Comparison of ENCODE assay signal across 2 cellular contexts in the genomic region with DNA sequence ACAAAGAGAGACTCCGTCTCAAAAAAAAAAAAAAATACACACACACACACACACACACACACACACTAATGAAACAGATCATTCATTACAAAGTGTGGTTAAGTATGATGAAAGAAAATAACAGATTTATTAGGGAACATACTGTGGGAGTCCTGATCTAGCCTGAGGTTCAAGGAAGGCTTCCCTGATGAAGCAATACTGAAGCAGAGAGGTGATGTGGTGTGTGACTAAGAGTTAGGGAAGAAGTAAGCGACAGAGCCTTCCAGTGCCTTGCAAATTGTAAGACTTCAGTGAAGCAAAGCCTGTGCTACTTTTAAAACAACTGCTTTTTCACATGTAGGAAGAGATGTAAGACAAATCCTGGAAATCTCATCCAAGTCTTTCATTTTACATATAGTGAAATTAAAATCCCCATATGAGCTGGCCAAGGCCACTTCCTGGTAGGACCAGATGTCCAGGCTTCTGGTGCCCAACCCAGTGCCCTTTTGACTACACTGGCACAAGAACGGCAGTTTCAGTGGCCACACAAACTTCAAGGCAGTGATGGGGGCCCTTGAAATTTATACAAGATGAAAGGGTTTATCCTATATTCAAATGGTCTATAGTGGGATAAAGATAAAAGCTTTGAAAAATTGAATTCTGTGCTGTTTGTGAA.
TF ChIP-seq lines count a peak whose summit lies in the region.

No MANE protein-coding gene starts in this region.

TF ChIP-seq in GM23338, 12 proteins besides CTCF, POLR2A, EP300 and RAD21 (continued from another document):
- TF ChIP-seq, protein P1, sequence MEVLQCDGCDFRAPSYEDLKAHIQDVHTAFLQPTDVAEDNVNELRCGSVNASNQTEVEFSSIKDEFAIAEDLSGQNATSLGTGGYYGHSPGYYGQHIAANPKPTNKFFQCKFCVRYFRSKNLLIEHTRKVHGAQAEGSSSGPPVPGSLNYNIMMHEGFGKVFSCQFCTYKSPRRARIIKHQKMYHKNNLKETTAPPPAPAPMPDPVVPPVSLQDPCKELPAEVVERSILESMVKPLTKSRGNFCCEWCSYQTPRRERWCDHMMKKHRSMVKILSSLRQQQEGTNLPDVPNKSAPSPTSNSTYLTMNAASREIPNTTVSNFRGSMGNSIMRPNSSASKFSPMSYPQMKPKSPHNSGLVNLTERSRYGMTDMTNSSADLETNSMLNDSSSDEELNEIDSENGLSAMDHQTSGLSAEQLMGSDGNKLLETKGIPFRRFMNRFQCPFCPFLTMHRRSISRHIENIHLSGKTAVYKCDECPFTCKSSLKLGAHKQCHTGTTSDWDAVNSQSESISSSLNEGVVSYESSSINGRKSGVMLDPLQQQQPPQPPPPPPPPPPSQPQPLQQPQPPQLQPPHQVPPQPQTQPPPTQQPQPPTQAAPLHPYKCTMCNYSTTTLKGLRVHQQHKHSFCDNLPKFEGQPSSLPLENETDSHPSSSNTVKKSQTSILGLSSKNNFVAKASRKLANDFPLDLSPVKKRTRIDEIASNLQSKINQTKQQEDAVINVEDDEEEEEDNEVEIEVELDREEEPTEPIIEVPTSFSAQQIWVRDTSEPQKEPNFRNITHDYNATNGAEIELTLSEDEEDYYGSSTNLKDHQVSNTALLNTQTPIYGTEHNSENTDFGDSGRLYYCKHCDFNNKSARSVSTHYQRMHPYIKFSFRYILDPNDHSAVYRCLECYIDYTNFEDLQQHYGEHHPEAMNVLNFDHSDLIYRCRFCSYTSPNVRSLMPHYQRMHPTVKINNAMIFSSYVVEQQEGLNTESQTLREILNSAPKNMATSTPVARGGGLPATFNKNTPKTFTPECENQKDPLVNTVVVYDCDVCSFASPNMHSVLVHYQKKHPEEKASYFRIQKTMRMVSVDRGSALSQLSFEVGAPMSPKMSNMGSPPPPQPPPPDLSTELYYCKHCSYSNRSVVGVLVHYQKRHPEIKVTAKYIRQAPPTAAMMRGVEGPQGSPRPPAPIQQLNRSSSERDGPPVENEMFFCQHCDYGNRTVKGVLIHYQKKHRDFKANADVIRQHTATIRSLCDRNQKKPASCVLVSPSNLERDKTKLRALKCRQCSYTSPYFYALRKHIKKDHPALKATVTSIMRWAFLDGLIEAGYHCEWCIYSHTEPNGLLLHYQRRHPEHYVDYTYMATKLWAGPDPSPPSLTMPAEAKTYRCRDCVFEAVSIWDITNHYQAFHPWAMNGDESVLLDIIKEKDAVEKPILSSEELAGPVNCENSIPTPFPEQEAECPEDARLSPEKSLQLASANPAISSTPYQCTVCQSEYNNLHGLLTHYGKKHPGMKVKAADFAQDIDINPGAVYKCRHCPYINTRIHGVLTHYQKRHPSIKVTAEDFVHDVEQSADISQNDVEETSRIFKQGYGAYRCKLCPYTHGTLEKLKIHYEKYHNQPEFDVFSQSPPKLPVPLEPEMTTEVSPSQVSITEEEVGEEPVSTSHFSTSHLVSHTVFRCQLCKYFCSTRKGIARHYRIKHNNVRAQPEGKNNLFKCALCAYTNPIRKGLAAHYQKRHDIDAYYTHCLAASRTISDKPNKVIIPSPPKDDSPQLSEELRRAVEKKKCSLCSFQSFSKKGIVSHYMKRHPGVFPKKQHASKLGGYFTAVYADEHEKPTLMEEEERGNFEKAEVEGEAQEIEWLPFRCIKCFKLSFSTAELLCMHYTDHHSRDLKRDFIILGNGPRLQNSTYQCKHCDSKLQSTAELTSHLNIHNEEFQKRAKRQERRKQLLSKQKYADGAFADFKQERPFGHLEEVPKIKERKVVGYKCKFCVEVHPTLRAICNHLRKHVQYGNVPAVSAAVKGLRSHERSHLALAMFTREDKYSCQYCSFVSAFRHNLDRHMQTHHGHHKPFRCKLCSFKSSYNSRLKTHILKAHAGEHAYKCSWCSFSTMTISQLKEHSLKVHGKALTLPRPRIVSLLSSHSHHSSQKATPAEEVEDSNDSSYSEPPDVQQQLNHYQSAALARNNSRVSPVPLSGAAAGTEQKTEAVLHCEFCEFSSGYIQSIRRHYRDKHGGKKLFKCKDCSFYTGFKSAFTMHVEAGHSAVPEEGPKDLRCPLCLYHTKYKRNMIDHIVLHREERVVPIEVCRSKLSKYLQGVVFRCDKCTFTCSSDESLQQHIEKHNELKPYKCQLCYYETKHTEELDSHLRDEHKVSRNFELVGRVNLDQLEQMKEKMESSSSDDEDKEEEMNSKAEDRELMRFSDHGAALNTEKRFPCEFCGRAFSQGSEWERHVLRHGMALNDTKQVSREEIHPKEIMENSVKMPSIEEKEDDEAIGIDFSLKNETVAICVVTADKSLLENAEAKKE (CRISPR knock-in tag; IDR thresholded peaks at IDR 0.05), result no peak
- TF ChIP-seq, protein P2, sequence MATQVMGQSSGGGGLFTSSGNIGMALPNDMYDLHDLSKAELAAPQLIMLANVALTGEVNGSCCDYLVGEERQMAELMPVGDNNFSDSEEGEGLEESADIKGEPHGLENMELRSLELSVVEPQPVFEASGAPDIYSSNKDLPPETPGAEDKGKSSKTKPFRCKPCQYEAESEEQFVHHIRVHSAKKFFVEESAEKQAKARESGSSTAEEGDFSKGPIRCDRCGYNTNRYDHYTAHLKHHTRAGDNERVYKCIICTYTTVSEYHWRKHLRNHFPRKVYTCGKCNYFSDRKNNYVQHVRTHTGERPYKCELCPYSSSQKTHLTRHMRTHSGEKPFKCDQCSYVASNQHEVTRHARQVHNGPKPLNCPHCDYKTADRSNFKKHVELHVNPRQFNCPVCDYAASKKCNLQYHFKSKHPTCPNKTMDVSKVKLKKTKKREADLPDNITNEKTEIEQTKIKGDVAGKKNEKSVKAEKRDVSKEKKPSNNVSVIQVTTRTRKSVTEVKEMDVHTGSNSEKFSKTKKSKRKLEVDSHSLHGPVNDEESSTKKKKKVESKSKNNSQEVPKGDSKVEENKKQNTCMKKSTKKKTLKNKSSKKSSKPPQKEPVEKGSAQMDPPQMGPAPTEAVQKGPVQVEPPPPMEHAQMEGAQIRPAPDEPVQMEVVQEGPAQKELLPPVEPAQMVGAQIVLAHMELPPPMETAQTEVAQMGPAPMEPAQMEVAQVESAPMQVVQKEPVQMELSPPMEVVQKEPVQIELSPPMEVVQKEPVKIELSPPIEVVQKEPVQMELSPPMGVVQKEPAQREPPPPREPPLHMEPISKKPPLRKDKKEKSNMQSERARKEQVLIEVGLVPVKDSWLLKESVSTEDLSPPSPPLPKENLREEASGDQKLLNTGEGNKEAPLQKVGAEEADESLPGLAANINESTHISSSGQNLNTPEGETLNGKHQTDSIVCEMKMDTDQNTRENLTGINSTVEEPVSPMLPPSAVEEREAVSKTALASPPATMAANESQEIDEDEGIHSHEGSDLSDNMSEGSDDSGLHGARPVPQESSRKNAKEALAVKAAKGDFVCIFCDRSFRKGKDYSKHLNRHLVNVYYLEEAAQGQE (IDR thresholded peaks at IDR 0.05; ENCODE audit: unreplicated experiment), result no peak
- TF ChIP-seq CREB1 (CRISPR knock-in tag; IDR thresholded peaks at IDR 0.05; ENCODE audit: low read depth) (no peak), STAT1 (IDR thresholded peaks at IDR 0.05; ENCODE audit: unreplicated experiment) (no peak), EZH2phosphoT487 (IDR thresholded peaks at IDR 0.05; ENCODE audit: unreplicated experiment) (no peak), EZH2 (IDR thresholded peaks at IDR 0.05; ENCODE audit: low read depth, unreplicated experiment) (no peak)
- TF ChIP-seq, protein P3, sequence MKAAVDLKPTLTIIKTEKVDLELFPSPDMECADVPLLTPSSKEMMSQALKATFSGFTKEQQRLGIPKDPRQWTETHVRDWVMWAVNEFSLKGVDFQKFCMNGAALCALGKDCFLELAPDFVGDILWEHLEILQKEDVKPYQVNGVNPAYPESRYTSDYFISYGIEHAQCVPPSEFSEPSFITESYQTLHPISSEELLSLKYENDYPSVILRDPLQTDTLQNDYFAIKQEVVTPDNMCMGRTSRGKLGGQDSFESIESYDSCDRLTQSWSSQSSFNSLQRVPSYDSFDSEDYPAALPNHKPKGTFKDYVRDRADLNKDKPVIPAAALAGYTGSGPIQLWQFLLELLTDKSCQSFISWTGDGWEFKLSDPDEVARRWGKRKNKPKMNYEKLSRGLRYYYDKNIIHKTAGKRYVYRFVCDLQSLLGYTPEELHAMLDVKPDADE (IDR thresholded peaks at IDR 0.05), result no peak

TF ChIP-seq in WTC11, 78 proteins besides CTCF, POLR2A, EP300 and RAD21 (continued from another document):
- TF ChIP-seq, protein P4, sequence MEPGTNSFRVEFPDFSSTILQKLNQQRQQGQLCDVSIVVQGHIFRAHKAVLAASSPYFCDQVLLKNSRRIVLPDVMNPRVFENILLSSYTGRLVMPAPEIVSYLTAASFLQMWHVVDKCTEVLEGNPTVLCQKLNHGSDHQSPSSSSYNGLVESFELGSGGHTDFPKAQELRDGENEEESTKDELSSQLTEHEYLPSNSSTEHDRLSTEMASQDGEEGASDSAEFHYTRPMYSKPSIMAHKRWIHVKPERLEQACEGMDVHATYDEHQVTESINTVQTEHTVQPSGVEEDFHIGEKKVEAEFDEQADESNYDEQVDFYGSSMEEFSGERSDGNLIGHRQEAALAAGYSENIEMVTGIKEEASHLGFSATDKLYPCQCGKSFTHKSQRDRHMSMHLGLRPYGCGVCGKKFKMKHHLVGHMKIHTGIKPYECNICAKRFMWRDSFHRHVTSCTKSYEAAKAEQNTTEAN (CRISPR knock-in tag; IDR thresholded peaks at IDR 0.05), result no peak
- TF ChIP-seq RORB (CRISPR knock-in tag; IDR thresholded peaks at IDR 0.05), result no peak
- no peak for TF ChIP-seq GABPB1 (CRISPR knock-in tag; IDR thresholded peaks at IDR 0.05)
- no peak for TF ChIP-seq FOXK1 (CRISPR knock-in tag; IDR thresholded peaks at IDR 0.05)
- TF ChIP-seq, protein P5, sequence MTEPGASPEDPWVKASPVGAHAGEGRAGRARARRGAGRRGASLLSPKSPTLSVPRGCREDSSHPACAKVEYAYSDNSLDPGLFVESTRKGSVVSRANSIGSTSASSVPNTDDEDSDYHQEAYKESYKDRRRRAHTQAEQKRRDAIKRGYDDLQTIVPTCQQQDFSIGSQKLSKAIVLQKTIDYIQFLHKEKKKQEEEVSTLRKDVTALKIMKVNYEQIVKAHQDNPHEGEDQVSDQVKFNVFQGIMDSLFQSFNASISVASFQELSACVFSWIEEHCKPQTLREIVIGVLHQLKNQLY (CRISPR knock-in tag; IDR thresholded peaks at IDR 0.05), result no peak
- no peak for TF ChIP-seq ZNF121 (CRISPR knock-in tag; IDR thresholded peaks at IDR 0.05)
- TF ChIP-seq IRF2 (CRISPR knock-in tag; IDR thresholded peaks at IDR 0.05; ENCODE audit: borderline replicate concordance, low read depth), result no peak
- no peak for TF ChIP-seq ZNF232 (CRISPR knock-in tag; IDR thresholded peaks at IDR 0.05)
- TF ChIP-seq, protein P6, sequence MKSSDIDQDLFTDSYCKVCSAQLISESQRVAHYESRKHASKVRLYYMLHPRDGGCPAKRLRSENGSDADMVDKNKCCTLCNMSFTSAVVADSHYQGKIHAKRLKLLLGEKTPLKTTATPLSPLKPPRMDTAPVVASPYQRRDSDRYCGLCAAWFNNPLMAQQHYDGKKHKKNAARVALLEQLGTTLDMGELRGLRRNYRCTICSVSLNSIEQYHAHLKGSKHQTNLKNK (CRISPR knock-in tag; IDR thresholded peaks at IDR 0.05), result no peak
- TF ChIP-seq, protein P7, sequence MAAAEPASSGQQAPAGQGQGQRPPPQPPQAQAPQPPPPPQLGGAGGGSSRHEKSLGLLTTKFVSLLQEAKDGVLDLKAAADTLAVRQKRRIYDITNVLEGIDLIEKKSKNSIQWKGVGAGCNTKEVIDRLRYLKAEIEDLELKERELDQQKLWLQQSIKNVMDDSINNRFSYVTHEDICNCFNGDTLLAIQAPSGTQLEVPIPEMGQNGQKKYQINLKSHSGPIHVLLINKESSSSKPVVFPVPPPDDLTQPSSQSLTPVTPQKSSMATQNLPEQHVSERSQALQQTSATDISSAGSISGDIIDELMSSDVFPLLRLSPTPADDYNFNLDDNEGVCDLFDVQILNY (CRISPR knock-in tag; IDR thresholded peaks at IDR 0.05), result no peak
- no peak for TF ChIP-seq ZNF396 (CRISPR knock-in tag; IDR thresholded peaks at IDR 0.05; ENCODE audit: borderline replicate concordance)
- TF ChIP-seq, protein P8, sequence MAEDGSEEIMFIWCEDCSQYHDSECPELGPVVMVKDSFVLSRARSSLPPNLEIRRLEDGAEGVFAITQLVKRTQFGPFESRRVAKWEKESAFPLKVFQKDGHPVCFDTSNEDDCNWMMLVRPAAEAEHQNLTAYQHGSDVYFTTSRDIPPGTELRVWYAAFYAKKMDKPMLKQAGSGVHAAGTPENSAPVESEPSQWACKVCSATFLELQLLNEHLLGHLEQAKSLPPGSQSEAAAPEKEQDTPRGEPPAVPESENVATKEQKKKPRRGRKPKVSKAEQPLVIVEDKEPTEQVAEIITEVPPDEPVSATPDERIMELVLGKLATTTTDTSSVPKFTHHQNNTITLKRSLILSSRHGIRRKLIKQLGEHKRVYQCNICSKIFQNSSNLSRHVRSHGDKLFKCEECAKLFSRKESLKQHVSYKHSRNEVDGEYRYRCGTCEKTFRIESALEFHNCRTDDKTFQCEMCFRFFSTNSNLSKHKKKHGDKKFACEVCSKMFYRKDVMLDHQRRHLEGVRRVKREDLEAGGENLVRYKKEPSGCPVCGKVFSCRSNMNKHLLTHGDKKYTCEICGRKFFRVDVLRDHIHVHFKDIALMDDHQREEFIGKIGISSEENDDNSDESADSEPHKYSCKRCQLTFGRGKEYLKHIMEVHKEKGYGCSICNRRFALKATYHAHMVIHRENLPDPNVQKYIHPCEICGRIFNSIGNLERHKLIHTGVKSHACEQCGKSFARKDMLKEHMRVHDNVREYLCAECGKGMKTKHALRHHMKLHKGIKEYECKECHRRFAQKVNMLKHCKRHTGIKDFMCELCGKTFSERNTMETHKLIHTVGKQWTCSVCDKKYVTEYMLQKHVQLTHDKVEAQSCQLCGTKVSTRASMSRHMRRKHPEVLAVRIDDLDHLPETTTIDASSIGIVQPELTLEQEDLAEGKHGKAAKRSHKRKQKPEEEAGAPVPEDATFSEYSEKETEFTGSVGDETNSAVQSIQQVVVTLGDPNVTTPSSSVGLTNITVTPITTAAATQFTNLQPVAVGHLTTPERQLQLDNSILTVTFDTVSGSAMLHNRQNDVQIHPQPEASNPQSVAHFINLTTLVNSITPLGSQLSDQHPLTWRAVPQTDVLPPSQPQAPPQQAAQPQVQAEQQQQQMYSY (CRISPR knock-in tag; IDR thresholded peaks at IDR 0.05), result no peak
- TF ChIP-seq NFATC4 (CRISPR knock-in tag; IDR thresholded peaks at IDR 0.05), result no peak
- no peak for TF ChIP-seq MXD4 (CRISPR knock-in tag; IDR thresholded peaks at IDR 0.05; ENCODE audit: borderline replicate concordance)
- TF ChIP-seq OVOL2 (CRISPR knock-in tag; IDR thresholded peaks at IDR 0.05; ENCODE audit: borderline replicate concordance), result no peak
